ENCODE assay signal across 1 cellular context in genomic region chr5:112917453-112918005, GRCh38.
TF ChIP-seq lines count a peak whose summit lies in the region.

No MANE protein-coding gene starts in this region.

TF ChIP-seq in K562, 482 proteins besides CTCF, POLR2A, EP300 and RAD21:
- TF ChIP-seq MYNN (IDR thresholded peaks at IDR 0.05), result peak; percentile 87; the same call in 1 of the 2 replicates
- no peak for TF ChIP-seq MYNN (CRISPR knock-in tag; IDR thresholded peaks at IDR 0.05)
- no peak for TF ChIP-seq DNMT1 (IDR thresholded peaks at IDR 0.05)
